Comparison of ENCODE assay signal across 13 cellular contexts in genomic region chr14:80404413-80404812, GRCh38.
DNase-seq lines count a peak whose midpoint lies in the region; ATAC-seq and TF ChIP-seq lines count a peak whose summit lies in the region.
"Had no signal": no experiment of that assay in that cellular context is flagged by ENCODE, and none has a peak within 500 bp of the region (broad histone marks: within the 10 kb centered on the region; RNA-seq: fewer than 3 reads in every experiment).

No MANE protein-coding gene starts in this region.

- no peak overlapping the region for H3K9ac ChIP-seq in H9 (ENCODE audit: extremely low read depth, insufficient read length, low read length)
- no peak overlapping the region for H3K9ac ChIP-seq in mammary epithelial cell (ENCODE audit: insufficient read depth, low read length)

- no TSS peak for BruUV-seq in mammary epithelial cell (replicated peaks; lab: Mats Ljungman, UMichigan)

- H2BK5ac ChIP-seq in H9 (ENCODE audit: insufficient read length, low read length), result no peak overlapping the region

- H2BK120ac ChIP-seq in H9 (ENCODE audit: low read depth, low read length, poor library complexity, severe bottlenecking), result no peak overlapping the region

- H3K4me1 Mint-ChIP-seq in H9 (peaks cover 6 to 13% of the 10 kb centered on the region in 2 experiments), WTC11 (peaks cover 8% of the 10 kb centered on the region)
- H3K4me1 Mint-ChIP-seq: CD14-positive monocyte, IgD-negative memory B cell had no signal

- CTCF ChIA-PET in WTC11 (lab: Charles Lee) (no interaction called here), mammary epithelial cell (lab: Charles Lee; ENCODE audit: low non-redundant PET) (no interaction called here)

- peak; percentile 98 for ATAC-seq in WTC11
- ATAC-seq in HG02678 (IDR thresholded peaks at IDR 0.05; ENCODE audit: unreplicated experiment), result no peak
- ATAC-seq: A549; CD8-positive, alpha-beta T cell had no signal

- no peak overlapping the region for H2BK20ac ChIP-seq in H9 (ENCODE audit: low read depth, low read length, poor library complexity, severe bottlenecking)

- TF ChIP-seq CTCF in H9 (conservative IDR thresholded peaks at IDR 0.05) (no peak), WTC11 (IDR thresholded peaks at IDR 0.05) (no peak), mammary epithelial cell (conservative IDR thresholded peaks at IDR 0.05 in 1 of 2, IDR thresholded peaks at IDR 0.05 in 1 of 2; ENCODE audit: extremely low read depth in 1 of 2, insufficient read depth in 1 of 2, low read depth in 1 of 2, low read length in 2 of 2) (no peak)

- H4K8ac ChIP-seq in H9 (replicated peaks; ENCODE audit: insufficient read length, low read depth, low read length), result no peak overlapping the region

- H3K4me3 Mint-ChIP-seq in H9 (no peak overlapping the region), WTC11 (no peak overlapping the region)
- H3K4me3 Mint-ChIP-seq: CD14-positive monocyte; CD8-positive, alpha-beta T cell; IgD-negative memory B cell had no signal

- no peak overlapping the region for H3K14ac ChIP-seq in H9 (ENCODE audit: insufficient read depth, low read length)

- H4K20me1 ChIP-seq in H9 (ENCODE audit: control insufficient read depth, insufficient read depth, insufficient read length) (no peaks in the 10 kb centered on the region), mammary epithelial cell (ENCODE audit: insufficient read depth, low read length) (no peaks in the 10 kb centered on the region)

- intact Hi-C loops in mammary epithelial cell (cut with micrococcal nuclease), result no loop called here

- peaks cover 2% of the 10 kb centered on the region; the same call in 1 of the 2 replicates for H3K4me1 ChIP-seq in H9 (ENCODE audit: insufficient read depth, low read length)
- H3K4me1 ChIP-seq in mammary epithelial cell (ENCODE audit: insufficient read depth, low read length), result no peaks in the 10 kb centered on the region

- no peak overlapping the region for H3K18ac ChIP-seq in H9 (ENCODE audit: insufficient read length, low read depth, low read length)

- H4K5ac ChIP-seq in H9 (ENCODE audit: insufficient read length, low read depth, low read length), result no peak overlapping the region

- no peak overlapping the region for H3T11ph ChIP-seq in H9 (ENCODE audit: low read length)

- H3K4me2 ChIP-seq in H9 (ENCODE audit: insufficient read depth, insufficient read length, low read length), result no peak overlapping the region
- H3K4me2 ChIP-seq in mammary epithelial cell (ENCODE audit: insufficient read depth, low read depth, low read length), result no peak overlapping the region
- H3K4me2 ChIP-seq: A549 had no signal

- H3K56ac ChIP-seq in H9 (ENCODE audit: insufficient read length, low read depth, low read length), result no peak overlapping the region

- WGBS in H9 (ENCODE audit: extremely low coverage, insufficient read length, low lambda C conversion rate), result no CpG with 5 or more reads among the region's 1 CpG
- WGBS in mammary epithelial cell (ENCODE audit: low coverage, missing lambda C conversion rate), result 73% methylated on average over 1 of the region's 1 CpG

- no peaks in the 10 kb centered on the region for H3K23me2 ChIP-seq in H9 (ENCODE audit: insufficient read length, low read depth, low read length, poor library complexity, severe bottlenecking)

- no peak overlapping the region for H3K4me3 ChIP-seq in mammary epithelial cell (replicated peaks in 1 of 3; ENCODE audit: insufficient read depth in 1 of 3, low read depth in 2 of 3, low read length in 3 of 3)
- H3K4me3 ChIP-seq: A549 had no signal

- no peak overlapping the region for H2BK12ac ChIP-seq in H9 (ENCODE audit: insufficient read length, low read depth, low read length)

- H3K27ac ChIP-seq in H9 (ENCODE audit: insufficient read length, low read depth, low read length), result no peak overlapping the region
- H3K27ac ChIP-seq in mammary epithelial cell (ENCODE audit: insufficient read depth, low read depth, low read length), result no peak overlapping the region

- H3K36me3 ChIP-seq in mammary epithelial cell (ENCODE audit: insufficient read depth, low read length), result no peaks in the 10 kb centered on the region

- dilution Hi-C loops in mammary epithelial cell (cut with HindIII; ENCODE audit: low sequenced_read_pairs), result no loop called here

- H3K79me2 ChIP-seq in H9 (ENCODE audit: insufficient read depth, low read length) (no peaks in the 10 kb centered on the region), mammary epithelial cell (ENCODE audit: insufficient read depth, low read length) (no peaks in the 10 kb centered on the region)

- H3K27ac Mint-ChIP-seq in H9 (peak overlapping the region in 2 of 3 experiments; percentile 50 to 79; a peak in 2 of 7 replicates), WTC11 (no peak overlapping the region)
- H3K27ac Mint-ChIP-seq: CD14-positive monocyte; CD8-positive, alpha-beta T cell; IgD-negative memory B cell had no signal

- H3K27me3 ChIP-seq in H9 (ENCODE audit: insufficient read depth, low read length), result no peaks in the 10 kb centered on the region
- H3K27me3 ChIP-seq in mammary epithelial cell (ENCODE audit: insufficient read depth, low read length), result no peaks in the 10 kb centered on the region

- peak; percentile 51 for DNase-seq in H9
- peak; percentile 12 for DNase-seq in WTC11 (ENCODE audit: low spot score)
- DNase-seq in iPS-NIHi11 (ENCODE audit: low spot score), result peak; percentile 39
- no peak for DNase-seq in NCI-H1436 (lab: John Stamatoyannopoulos, UW)
- DNase-seq in mammary epithelial cell, result no peak
- DNase-seq: CD8-positive, alpha-beta T cell; COR-L47; DND-41; GF-D8 had no signal

- H3K4ac ChIP-seq in H9 (ENCODE audit: low read depth, low read length), result no peak overlapping the region

- in situ Hi-C loops in mammary epithelial cell (cut with MboI; ENCODE audit: low sequenced_read_pairs in 2 of 2), result no loop called here

- H3K23ac ChIP-seq in H9 (ENCODE audit: insufficient read length, low read depth, low read length), result no peak overlapping the region

- no peak overlapping the region for H4K91ac ChIP-seq in H9 (ENCODE audit: insufficient read length, low read depth, low read length)

- no peak overlapping the region for H2BK15ac ChIP-seq in H9 (ENCODE audit: low read depth, low read length)

- H3K36me3 Mint-ChIP-seq in H9 (ENCODE audit: insufficient read depth in 1 of 3, low read depth in 3 of 3) (no peaks in the 10 kb centered on the region; a peak in 1 of 7 replicates), WTC11 (no peaks in the 10 kb centered on the region)
- H3K36me3 Mint-ChIP-seq: CD14-positive monocyte; CD8-positive, alpha-beta T cell; IgD-negative memory B cell had no signal

- H3K9me3 Mint-ChIP-seq in H9 (no peaks in the 10 kb centered on the region), WTC11 (peaks cover 22% of the 10 kb centered on the region)

- no peak overlapping the region for H2AK5ac ChIP-seq in H9 (ENCODE audit: insufficient read length, low read length)

- H3K79me1 ChIP-seq in H9 (ENCODE audit: insufficient read depth, low read depth, low read length, poor library complexity, severe bottlenecking), result no peaks in the 10 kb centered on the region

- POLR2A ChIA-PET in WTC11 (lab: Charles Lee), result interaction anchor here (0.6 kb wide), 1 partner anchor 1836 kb away, joined by 4 read pairs; no protein-coding TSS in a partner anchor

- no peaks in the 10 kb centered on the region; the same call in 1 of the 2 replicates for H3K27me3 Mint-ChIP-seq in H9 (ENCODE audit: low read depth)
- peaks cover 3% of the 10 kb centered on the region; the same call in 1 of the 2 replicates for H3K27me3 Mint-ChIP-seq in WTC11 (ENCODE audit: low read depth)

- no peak overlapping the region for H2AFZ ChIP-seq in H9 (ENCODE audit: low read length)
- H2AFZ ChIP-seq in mammary epithelial cell (ENCODE audit: low read depth, low read length), result no peak overlapping the region

- H3K9me3 ChIP-seq in H9 (ENCODE audit: control insufficient read depth, low read depth, low read length), result no peaks in the 10 kb centered on the region
- H3K9me3 ChIP-seq in mammary epithelial cell (replicated peaks; ENCODE audit: insufficient read depth, low read length), result no peaks in the 10 kb centered on the region

TF ChIP-seq in WTC11, 78 proteins besides CTCF, POLR2A, EP300 and RAD21 (continues in another document):
- no peak for TF ChIP-seq ZBTB43 (CRISPR knock-in tag; IDR thresholded peaks at IDR 0.05)
- TF ChIP-seq EMX1 (CRISPR knock-in tag; IDR thresholded peaks at IDR 0.05), result no peak

Comparison
In these comparisons a context has a peak if more than half of its experiments do, and no peak if none do; other contexts are left out.
1. DNase-seq: peak in H9 (single experiment), WTC11 (single experiment) and iPS-NIHi11 (single experiment); none in NCI-H1436 (single experiment) and mammary epithelial cell (single experiment).